20 cellular contexts compared by ENCODE assay signal in the genomic region with DNA sequence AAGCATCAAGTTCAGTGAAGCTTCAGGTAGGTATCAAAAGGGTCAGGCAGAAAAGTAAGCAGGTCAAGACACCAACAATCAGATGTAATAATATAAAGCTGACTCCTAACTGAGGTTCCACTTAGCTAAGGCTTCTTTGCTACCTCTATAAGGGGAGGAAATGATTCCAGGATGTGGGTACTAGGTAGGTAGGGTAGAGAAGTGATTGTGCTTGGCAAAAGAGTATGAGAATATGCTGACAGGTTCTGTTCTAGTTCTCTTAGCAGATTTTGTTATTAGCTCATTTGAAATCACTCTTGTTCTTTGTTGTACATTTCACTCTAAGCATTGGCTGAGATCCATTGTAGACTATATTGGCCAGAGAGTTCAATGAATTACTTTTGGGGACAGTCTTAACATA.
"Had no signal": no experiment of that assay in that cellular context is flagged by ENCODE, and none has a peak within 500 bp of the region (broad histone marks: within the 10 kb centered on the region; RNA-seq: fewer than 3 reads in every experiment).

No MANE protein-coding gene starts in this region.

- H3K4me1 Mint-ChIP-seq: nephron progenitor cell had no signal

- H3K36me3 ChIP-seq: left lung, lower lobe of right lung, ovary, right lobe of liver had no signal

- DNase-seq: cerebellar nuclear complex; cortex of kidney; effector memory CD8-positive, alpha-beta T cell; erythroblast; kidney; left lung; lower lobe of right lung; naive thymus-derived CD8-positive, alpha-beta T cell; nephron progenitor cell; occipital lobe; ovary; posterior cingulate gyrus; psoas muscle; right lobe of liver; small intestine; stimulated activated CD4-positive, alpha-beta T cell treated with anti-CD3 and anti-CD28 coated beads, Interleukin-15, amount 100 ng/mL, for 24 hours; stimulated activated CD4-positive, alpha-beta T cell treated with anti-CD3 and anti-CD28 coated beads, Interleukin-2, amount 100 ng/mL, for 48 hours; stimulated activated naive B cell treated with anti-CD40 and anti-IgM and Interleukin-4, amounts not matched to agents 10 μg/mL and 1 μg/mL and 100 μg/mL, for 72 hours; trophoblast cell had no signal

- H3K36me3 Mint-ChIP-seq: naive thymus-derived CD8-positive, alpha-beta T cell; stimulated activated naive B cell treated with anti-CD40 and anti-IgM and Interleukin-4, amounts not matched to agents 10 μg/mL and 1 μg/mL and 100 μg/mL, for 72 hours had no signal

- H3K4me1 ChIP-seq: left lung, lower lobe of right lung, psoas muscle, right lobe of liver had no signal

- H3K9me3 ChIP-seq: left lung, lower lobe of right lung, ovary, psoas muscle, right lobe of liver had no signal

- H3K4me3 Mint-ChIP-seq: effector memory CD8-positive, alpha-beta T cell; naive thymus-derived CD8-positive, alpha-beta T cell; nephron progenitor cell; stimulated activated naive B cell treated with anti-CD40 and anti-IgM and Interleukin-4, amounts not matched to agents 10 μg/mL and 1 μg/mL and 100 μg/mL, for 72 hours; stimulated activated naive CD8-positive, alpha-beta T cell treated with anti-CD3 and anti-CD28 coated beads, Interleukin-15, Interleukin-2, amounts not matched to agents 100 ng/mL and 50 ng/mL, for 24 hours had no signal

- H3K27me3 ChIP-seq: left lung, ovary, right lobe of liver had no signal

- ATAC-seq: effector memory CD8-positive, alpha-beta T cell; left lung; lower lobe of right lung; psoas muscle; right lobe of liver; stimulated activated naive B cell treated with anti-CD40 and anti-IgM and Interleukin-4, amounts not matched to agents 10 μg/mL and 1 μg/mL and 100 μg/mL, for 72 hours had no signal

- H3K27ac Mint-ChIP-seq: naive thymus-derived CD8-positive, alpha-beta T cell; nephron progenitor cell; stimulated activated naive B cell treated with anti-CD40 and anti-IgM and Interleukin-4, amounts not matched to agents 10 μg/mL and 1 μg/mL and 100 μg/mL, for 72 hours; stimulated activated naive CD8-positive, alpha-beta T cell treated with anti-CD3 and anti-CD28 coated beads, Interleukin-15, Interleukin-2, amounts not matched to agents 100 ng/mL and 50 ng/mL, for 24 hours had no signal

- H3K4me3 ChIP-seq: left lung, lower lobe of right lung, ovary, psoas muscle, right lobe of liver had no signal

- H3K27ac ChIP-seq: left lung, lower lobe of right lung, ovary, psoas muscle, right lobe of liver had no signal
